In the genomic region with DNA sequence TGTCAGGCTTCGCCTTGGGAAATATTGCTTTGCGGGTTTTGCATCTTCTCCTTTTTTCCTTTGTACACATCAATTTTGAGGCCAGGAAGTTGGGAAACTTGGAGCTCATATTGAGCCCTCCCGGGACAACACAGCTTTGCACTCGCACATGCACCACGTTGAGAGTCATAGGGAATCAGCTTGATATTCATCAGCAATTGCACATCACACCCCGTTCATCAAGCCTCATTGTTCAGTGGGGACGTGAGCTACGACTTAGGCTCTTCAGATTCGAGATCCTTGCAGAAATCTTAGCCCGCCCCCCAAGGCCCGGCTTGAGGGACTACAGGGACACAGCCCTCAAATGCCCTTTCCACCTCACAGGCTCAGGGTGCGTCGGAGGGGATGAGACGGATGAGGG, we compare ENCODE assay signal across 19 cellular contexts.
"Had no signal": no experiment of that assay in that cellular context is flagged by ENCODE, and none has a peak within 500 bp of the region (broad histone marks: within the 10 kb centered on the region; RNA-seq: fewer than 3 reads in every experiment).

No MANE protein-coding gene starts in this region.

- H3K9me3 ChIP-seq: body of pancreas had no signal

- H2AFZ ChIP-seq: hepatocyte had no signal

- H3K4me1 ChIP-seq: body of pancreas had no signal

- H3K9me3 Mint-ChIP-seq: activated T-helper 1 cell treated with anti-CD3 and anti-CD28 coated beads, Interleukin-12 subunit alpha, Interleukin-12 subunit beta, Interleukin-2, Interleukin-4 antibody, amounts not matched to agents 30 ng/mL and 10 ng/mL and 1 ng/mL, durations not matched to agents 14 hours and 24 hours and 36 hours; endodermal cell; nephron progenitor cell had no signal

- H3K4me2 ChIP-seq: hepatocyte had no signal

- H3K27ac ChIP-seq: body of pancreas, epithelial cell of prostate, hepatocyte, WERI-Rb-1 had no signal

- H3K36me3 ChIP-seq: WERI-Rb-1 had no signal

- DNase-seq: activated CD4-positive, alpha-beta T cell treated with anti-CD3 and anti-CD28 coated beads, Interleukin-2, amount 50 U/mL, for 48 hours; activated gamma-delta T cell treated with Interleukin-2 at 50 U/mL for 16 hours; activated T-cell treated with anti-CD3 and anti-CD28 coated beads for 4 hours; endodermal cell; foreskin fibroblast; left colon; nephron progenitor cell; stimulated activated CD4-positive, alpha-beta T cell treated with anti-CD3 and anti-CD28 coated beads, Interleukin-12 subunit alpha, Interleukin-12 subunit beta, amount 100 ng/mL, for 4 hours; stimulated activated CD4-positive, alpha-beta T cell treated with anti-CD3 and anti-CD28 coated beads, Interleukin-1b, Interleukin-23, amount 100 ng/mL, for 48 hours; stimulated activated CD8-positive, alpha-beta memory T cell treated with anti-CD3 and anti-CD28 coated beads, Interleukin-4, amount 100 ng/mL, for 48 hours; stimulated activated naive CD4-positive, alpha-beta T cell; WERI-Rb-1 had no signal

- H3K79me2 ChIP-seq: hepatocyte had no signal

- H3K4me3 ChIP-seq: body of pancreas, dorsolateral prefrontal cortex, hepatocyte, lung had no signal

- ATAC-seq: body of pancreas, left colon had no signal

- H3K27me3 ChIP-seq: body of pancreas had no signal

- H3K4me3 Mint-ChIP-seq: activated T-helper 1 cell treated with anti-CD3 and anti-CD28 coated beads, Interleukin-12 subunit alpha, Interleukin-12 subunit beta, Interleukin-2, Interleukin-4 antibody, amounts not matched to agents 30 ng/mL and 10 ng/mL and 1 ng/mL, durations not matched to agents 14 hours and 24 hours and 36 hours; endodermal cell; nephron progenitor cell had no signal

- H3K27ac Mint-ChIP-seq: activated T-helper 1 cell treated with anti-CD3 and anti-CD28 coated beads, Interleukin-12 subunit alpha, Interleukin-12 subunit beta, Interleukin-2, Interleukin-4 antibody, amounts not matched to agents 30 ng/mL and 10 ng/mL and 1 ng/mL, durations not matched to agents 14 hours and 24 hours and 36 hours; endodermal cell; nephron progenitor cell; progenitor cell of endocrine pancreas had no signal
